Comparison of ENCODE assay signal across 21 cellular contexts in the genomic region with DNA sequence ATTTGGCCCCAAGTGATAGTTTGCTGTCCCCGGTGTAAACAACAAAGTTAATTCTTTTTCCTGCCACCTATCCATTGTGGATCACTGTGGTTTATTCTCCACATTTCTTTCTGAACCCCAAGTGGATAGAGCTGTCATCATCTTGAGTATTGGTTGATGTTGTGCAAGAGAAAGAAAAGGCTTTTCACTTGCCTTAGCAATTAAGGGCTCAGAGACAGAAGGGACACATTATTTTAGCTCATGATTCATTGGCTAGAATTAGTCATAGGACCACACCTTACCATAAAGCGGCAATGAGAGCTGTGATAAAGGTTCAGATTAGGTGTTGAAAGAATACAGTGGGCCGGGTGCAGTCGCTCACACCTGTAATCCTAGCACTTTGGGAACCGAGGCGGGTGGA.
"Had no signal": no experiment of that assay in that cellular context is flagged by ENCODE, and none has a peak within 500 bp of the region (broad histone marks: within the 10 kb centered on the region; RNA-seq: fewer than 3 reads in every experiment).

No MANE protein-coding gene starts in this region.

- DNase-seq: activated CD8-positive, alpha-beta memory T cell treated with anti-CD3 and anti-CD28 coated beads, Interleukin-2, amount 50 U/mL, for 48 hours; activated effector memory CD4-positive, alpha-beta T cell treated with Interleukin-2 at 50 U/mL for 16 hours; activated naive CD4-positive, alpha-beta T cell treated with anti-CD3 and anti-CD28 coated beads for 36 hours; activated naive CD8-positive, alpha-beta T cell treated with anti-CD3 and anti-CD28 coated beads, Interleukin-2, amount 10 ng/mL, durations not matched to agents 7 days and 5 days; activated T-cell treated with anti-CD3 and anti-CD28 coated beads, Interleukin-2, amount 50 U/mL, for 48 hours; amniotic stem cell; effector CD4-positive, alpha-beta T cell; erythroblast; left ventricle myocardium inferior; midbrain; stimulated activated CD4-positive, alpha-beta T cell treated with anti-CD3 and anti-CD28 coated beads, Interleukin-4, amount 100 ng/mL, for 24 hours; stimulated activated naive CD4-positive, alpha-beta T cell treated with Interleukin-2 at 50 U/mL for 16 hours; T-cell; T-helper 9 cell had no signal

- H3K4me3 ChIP-seq: cardiac muscle cell, left ventricle myocardium inferior, thoracic aorta, upper lobe of left lung had no signal

- FAIRE-seq: endometrium had no signal

- H3K27ac ChIP-seq: cardiac muscle cell, foreskin keratinocyte, left ventricle myocardium inferior, thoracic aorta, upper lobe of left lung had no signal

- ATAC-seq: foreskin keratinocyte; natural killer cell treated with Interleukin-12 subunit alpha and Interleukin-12 subunit beta and Interleukin-15 and Interleukin-18, amount 100 ng/mL, for 72 hours; T-cell; WTC11 had no signal

- H3K36me3 ChIP-seq: cardiac muscle cell, left ventricle myocardium inferior, thoracic aorta, upper lobe of left lung had no signal

- H3K4me1 ChIP-seq: foreskin keratinocyte, left ventricle myocardium inferior, upper lobe of left lung had no signal

- H3K27me3 ChIP-seq: cardiac muscle cell, foreskin keratinocyte, upper lobe of left lung had no signal

- H3K9me3 ChIP-seq: thoracic aorta, upper lobe of left lung had no signal
